Comparison of ENCODE assay signal across 1 cellular context in the genomic region with DNA sequence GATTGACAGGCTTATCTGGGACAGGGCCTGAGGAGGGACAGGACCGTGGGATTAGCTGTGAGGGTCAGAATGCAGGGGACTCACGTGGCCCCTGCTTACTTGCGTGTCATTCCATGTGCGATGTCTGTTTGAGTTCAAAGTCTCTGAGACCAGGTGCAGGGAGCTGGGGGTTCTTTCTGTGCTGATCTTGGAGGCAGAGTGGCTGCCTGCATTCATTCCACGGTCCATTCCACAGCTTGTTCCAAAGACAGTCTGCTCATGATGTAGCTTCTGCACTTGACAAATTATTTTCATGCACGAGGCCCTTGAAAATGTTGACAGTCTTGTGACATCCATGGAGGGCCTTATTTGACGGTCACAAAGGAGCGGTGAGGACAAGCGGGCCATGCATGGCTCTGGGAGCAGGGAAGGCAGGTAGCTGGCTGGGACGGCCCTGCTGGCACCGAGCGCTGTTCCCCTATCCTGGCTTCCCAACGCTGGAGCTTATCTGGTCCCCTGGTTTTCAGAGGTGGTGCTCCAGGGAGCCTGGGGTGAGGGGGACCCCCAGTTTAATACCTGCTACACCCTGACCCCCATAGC.
TF ChIP-seq lines count a peak whose summit lies in the region.

No MANE protein-coding gene starts in this region.

TF ChIP-seq in HepG2, 621 proteins besides CTCF, POLR2A, EP300 and RAD21 (continued from another document and continues in another):
- TF ChIP-seq PAX8 (CRISPR knock-in tag; IDR thresholded peaks at IDR 0.05; ENCODE audit: borderline replicate concordance), result peak; percentile 51; the same call in 1 of the 2 replicates
- TF ChIP-seq, protein P1, sequence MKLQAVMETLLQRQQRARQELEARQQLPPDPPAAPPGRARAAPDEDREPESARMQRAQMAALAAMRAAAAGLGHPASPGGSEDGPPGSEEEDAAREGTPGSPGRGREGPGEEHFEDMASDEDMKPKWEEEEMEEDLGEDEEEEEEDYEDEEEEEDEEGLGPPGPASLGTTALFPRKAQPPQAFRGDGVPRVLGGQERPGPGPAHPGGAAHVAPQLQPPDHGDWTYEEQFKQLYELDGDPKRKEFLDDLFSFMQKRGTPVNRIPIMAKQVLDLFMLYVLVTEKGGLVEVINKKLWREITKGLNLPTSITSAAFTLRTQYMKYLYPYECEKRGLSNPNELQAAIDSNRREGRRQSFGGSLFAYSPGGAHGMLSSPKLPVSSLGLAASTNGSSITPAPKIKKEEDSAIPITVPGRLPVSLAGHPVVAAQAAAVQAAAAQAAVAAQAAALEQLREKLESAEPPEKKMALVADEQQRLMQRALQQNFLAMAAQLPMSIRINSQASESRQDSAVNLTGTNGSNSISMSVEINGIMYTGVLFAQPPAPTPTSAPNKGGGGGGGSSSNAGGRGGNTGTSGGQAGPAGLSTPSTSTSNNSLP (IDR thresholded peaks at IDR 0.05; ENCODE audit: low read depth, low read length), result peak; percentile 37; the same call in 1 of the 2 replicates
- peak; percentile 25; the same call in 1 of the 2 replicates for TF ChIP-seq ZNF678 (CRISPR knock-in tag; IDR thresholded peaks at IDR 0.05)
- TF ChIP-seq RFX5 (IDR thresholded peaks at IDR 0.05; ENCODE audit: low read depth, low read length), result peak; percentile 48; the same call in 1 of the 2 replicates
- TF ChIP-seq HOXA5 (CRISPR knock-in tag; IDR thresholded peaks at IDR 0.05), result peak; percentile 90
- no peak for TF ChIP-seq ZNF282 (IDR thresholded peaks at IDR 0.05; ENCODE audit: partially characterized antibody)
- peak; percentile 81 for TF ChIP-seq CREM (IDR thresholded peaks at IDR 0.05)
- no peak for TF ChIP-seq CREM (CRISPR knock-in tag; IDR thresholded peaks at IDR 0.05)
- TF ChIP-seq ZNF251 (CRISPR knock-in tag; IDR thresholded peaks at IDR 0.05), result 0 out of 2 replicates have a peak, but pooled peaks have one; percentile 84
- no peak; the same call in 1 of the 2 replicates for TF ChIP-seq ARNT2 (CRISPR knock-in tag; IDR thresholded peaks at IDR 0.05; ENCODE audit: low read depth)
- peak; percentile 53 for TF ChIP-seq ZNF652 (CRISPR knock-in tag; IDR thresholded peaks at IDR 0.05; ENCODE audit: borderline replicate concordance, low read depth)
- no peak for TF ChIP-seq ZNF720 (CRISPR knock-in tag; IDR thresholded peaks at IDR 0.05)
- no peak for TF ChIP-seq ZNF790 (CRISPR knock-in tag; IDR thresholded peaks at IDR 0.05; ENCODE audit: borderline replicate concordance)
- peak; percentile 46; the same call in 1 of the 2 replicates for TF ChIP-seq KDM5A (IDR thresholded peaks at IDR 0.05; ENCODE audit: borderline replicate concordance, low read length)
- TF ChIP-seq CBX1 (IDR thresholded peaks at IDR 0.05; ENCODE audit: low read depth), result peak; percentile 45
- TF ChIP-seq, protein P2, sequence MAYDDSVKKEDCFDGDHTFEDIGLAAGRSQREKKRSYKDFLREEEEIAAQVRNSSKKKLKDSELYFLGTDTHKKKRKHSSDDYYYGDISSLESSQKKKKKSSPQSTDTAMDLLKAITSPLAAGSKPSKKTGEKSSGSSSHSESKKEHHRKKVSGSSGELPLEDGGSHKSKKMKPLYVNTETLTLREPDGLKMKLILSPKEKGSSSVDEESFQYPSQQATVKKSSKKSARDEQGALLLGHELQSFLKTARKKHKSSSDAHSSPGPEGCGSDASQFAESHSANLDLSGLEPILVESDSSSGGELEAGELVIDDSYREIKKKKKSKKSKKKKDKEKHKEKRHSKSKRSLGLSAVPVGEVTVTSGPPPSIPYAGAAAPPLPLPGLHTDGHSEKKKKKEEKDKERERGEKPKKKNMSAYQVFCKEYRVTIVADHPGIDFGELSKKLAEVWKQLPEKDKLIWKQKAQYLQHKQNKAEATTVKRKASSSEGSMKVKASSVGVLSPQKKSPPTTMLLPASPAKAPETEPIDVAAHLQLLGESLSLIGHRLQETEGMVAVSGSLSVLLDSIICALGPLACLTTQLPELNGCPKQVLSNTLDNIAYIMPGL (CRISPR knock-in tag; IDR thresholded peaks at IDR 0.05; ENCODE audit: borderline replicate concordance in 1 of 2, low read depth in 1 of 2), result peak in 1 of 2 experiments; percentile 83; a peak in 1 of 4 replicates
- TF ChIP-seq, protein P3, sequence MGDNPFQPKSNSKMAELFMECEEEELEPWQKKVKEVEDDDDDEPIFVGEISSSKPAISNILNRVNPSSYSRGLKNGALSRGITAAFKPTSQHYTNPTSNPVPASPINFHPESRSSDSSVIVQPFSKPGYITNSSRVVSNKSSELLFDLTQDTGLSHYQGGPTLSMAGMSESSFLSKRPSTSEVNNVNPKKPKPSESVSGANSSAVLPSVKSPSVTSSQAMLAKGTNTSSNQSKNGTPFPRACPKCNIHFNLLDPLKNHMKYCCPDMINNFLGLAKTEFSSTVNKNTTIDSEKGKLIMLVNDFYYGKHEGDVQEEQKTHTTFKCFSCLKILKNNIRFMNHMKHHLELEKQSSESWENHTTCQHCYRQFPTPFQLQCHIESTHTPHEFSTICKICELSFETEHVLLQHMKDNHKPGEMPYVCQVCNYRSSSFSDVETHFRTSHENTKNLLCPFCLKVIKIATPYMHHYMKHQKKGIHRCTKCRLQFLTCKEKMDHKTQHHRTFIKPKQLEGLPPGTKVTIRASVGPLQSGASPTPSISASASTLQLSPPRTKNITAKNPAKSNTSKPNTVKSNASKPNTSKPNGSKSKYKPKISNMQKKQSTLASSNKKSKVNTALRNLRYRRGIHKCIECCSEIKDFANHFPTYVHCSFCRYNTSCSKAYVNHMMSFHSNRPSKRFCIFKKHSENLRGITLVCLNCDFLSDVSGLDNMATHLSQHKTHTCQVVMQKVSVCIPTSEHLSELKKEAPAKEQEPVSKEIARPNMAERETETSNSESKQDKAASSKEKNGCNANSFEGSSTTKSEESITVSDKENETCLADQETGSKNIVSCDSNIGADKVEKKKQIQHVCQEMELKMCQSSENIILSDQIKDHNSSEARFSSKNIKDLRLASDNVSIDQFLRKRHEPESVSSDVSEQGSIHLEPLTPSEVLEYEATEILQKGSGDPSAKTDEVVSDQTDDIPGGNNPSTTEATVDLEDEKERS (CRISPR knock-in tag; IDR thresholded peaks at IDR 0.05), result no peak
- TF ChIP-seq ZNF574 (CRISPR knock-in tag; IDR thresholded peaks at IDR 0.05), result peak; percentile 66; the same call in 1 of the 2 replicates
- TF ChIP-seq TBX2 (CRISPR knock-in tag; IDR thresholded peaks at IDR 0.05; ENCODE audit: borderline replicate concordance), result peak; percentile 55
- TF ChIP-seq REST (IDR thresholded peaks at IDR 0.05; ENCODE audit: borderline replicate concordance in 1 of 2, low read depth in 1 of 2, low read length in 2 of 2), result 0 out of 4 replicates have a peak, but pooled peaks of 1 of the 2 experiments have one; percentile 57
- TF ChIP-seq, protein P4, sequence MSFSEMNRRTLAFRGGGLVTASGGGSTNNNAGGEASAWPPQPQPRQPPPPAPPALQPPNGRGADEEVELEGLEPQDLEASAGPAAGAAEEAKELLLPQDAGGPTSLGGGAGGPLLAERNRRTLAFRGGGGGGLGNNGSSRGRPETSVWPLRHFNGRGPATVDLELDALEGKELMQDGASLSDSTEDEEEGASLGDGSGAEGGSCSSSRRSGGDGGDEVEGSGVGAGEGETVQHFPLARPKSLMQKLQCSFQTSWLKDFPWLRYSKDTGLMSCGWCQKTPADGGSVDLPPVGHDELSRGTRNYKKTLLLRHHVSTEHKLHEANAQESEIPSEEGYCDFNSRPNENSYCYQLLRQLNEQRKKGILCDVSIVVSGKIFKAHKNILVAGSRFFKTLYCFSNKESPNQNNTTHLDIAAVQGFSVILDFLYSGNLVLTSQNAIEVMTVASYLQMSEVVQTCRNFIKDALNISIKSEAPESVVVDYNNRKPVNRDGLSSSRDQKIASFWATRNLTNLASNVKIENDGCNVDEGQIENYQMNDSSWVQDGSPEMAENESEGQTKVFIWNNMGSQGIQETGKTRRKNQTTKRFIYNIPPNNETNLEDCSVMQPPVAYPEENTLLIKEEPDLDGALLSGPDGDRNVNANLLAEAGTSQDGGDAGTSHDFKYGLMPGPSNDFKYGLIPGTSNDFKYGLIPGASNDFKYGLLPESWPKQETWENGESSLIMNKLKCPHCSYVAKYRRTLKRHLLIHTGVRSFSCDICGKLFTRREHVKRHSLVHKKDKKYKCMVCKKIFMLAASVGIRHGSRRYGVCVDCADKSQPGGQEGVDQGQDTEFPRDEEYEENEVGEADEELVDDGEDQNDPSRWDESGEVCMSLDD (CRISPR knock-in tag; IDR thresholded peaks at IDR 0.05; ENCODE audit: borderline replicate concordance), result peak; percentile 86; the same call in 1 of the 2 replicates
- peak; percentile 86 for TF ChIP-seq KDM1A (CRISPR knock-in tag; IDR thresholded peaks at IDR 0.05)
- TF ChIP-seq PAWR (CRISPR knock-in tag; IDR thresholded peaks at IDR 0.05; ENCODE audit: borderline replicate concordance), result peak; percentile 78
- TF ChIP-seq HNF4G (IDR thresholded peaks at IDR 0.05; ENCODE audit: borderline replicate concordance, low read depth, low read length), result peak; percentile 94
- TF ChIP-seq HNF4G (CRISPR knock-in tag; IDR thresholded peaks at IDR 0.05; ENCODE audit: borderline replicate concordance, low read depth), result peak; percentile 95
- no peak; the same call in 1 of the 2 replicates for TF ChIP-seq MYNN (CRISPR knock-in tag; IDR thresholded peaks at IDR 0.05; ENCODE audit: low read depth)
- 0 out of 2 replicates have a peak, but pooled peaks have one; percentile 36 for TF ChIP-seq ZBTB34 (CRISPR knock-in tag; IDR thresholded peaks at IDR 0.05)
- peak; percentile 99 for TF ChIP-seq PITX1 (CRISPR knock-in tag; IDR thresholded peaks at IDR 0.05)
- TF ChIP-seq, protein P5, sequence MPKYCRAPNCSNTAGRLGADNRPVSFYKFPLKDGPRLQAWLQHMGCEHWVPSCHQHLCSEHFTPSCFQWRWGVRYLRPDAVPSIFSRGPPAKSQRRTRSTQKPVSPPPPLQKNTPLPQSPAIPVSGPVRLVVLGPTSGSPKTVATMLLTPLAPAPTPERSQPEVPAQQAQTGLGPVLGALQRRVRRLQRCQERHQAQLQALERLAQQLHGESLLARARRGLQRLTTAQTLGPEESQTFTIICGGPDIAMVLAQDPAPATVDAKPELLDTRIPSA (CRISPR knock-in tag; IDR thresholded peaks at IDR 0.05; ENCODE audit: borderline replicate concordance), result no peak
- TF ChIP-seq EZH2 (conservative IDR thresholded peaks at IDR 0.05; ENCODE audit: low read depth, low read length), result no peak
- TF ChIP-seq, protein P6, sequence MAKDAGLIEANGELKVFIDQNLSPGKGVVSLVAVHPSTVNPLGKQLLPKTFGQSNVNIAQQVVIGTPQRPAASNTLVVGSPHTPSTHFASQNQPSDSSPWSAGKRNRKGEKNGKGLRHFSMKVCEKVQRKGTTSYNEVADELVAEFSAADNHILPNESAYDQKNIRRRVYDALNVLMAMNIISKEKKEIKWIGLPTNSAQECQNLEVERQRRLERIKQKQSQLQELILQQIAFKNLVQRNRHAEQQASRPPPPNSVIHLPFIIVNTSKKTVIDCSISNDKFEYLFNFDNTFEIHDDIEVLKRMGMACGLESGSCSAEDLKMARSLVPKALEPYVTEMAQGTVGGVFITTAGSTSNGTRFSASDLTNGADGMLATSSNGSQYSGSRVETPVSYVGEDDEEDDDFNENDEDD (CRISPR knock-in tag; IDR thresholded peaks at IDR 0.05; ENCODE audit: borderline replicate concordance), result peak; percentile 90; the same call in 1 of the 2 replicates
- TF ChIP-seq ZNF101 (CRISPR knock-in tag; IDR thresholded peaks at IDR 0.05; ENCODE audit: borderline replicate concordance, low read depth), result no peak
- TF ChIP-seq HMG20B (CRISPR knock-in tag; conservative IDR thresholded peaks at IDR 0.05), result peak; percentile 85
- peak; percentile 88 for TF ChIP-seq ERF (CRISPR knock-in tag; IDR thresholded peaks at IDR 0.05)
